ENCODE assay signal across 18 cellular contexts in the genomic region with DNA sequence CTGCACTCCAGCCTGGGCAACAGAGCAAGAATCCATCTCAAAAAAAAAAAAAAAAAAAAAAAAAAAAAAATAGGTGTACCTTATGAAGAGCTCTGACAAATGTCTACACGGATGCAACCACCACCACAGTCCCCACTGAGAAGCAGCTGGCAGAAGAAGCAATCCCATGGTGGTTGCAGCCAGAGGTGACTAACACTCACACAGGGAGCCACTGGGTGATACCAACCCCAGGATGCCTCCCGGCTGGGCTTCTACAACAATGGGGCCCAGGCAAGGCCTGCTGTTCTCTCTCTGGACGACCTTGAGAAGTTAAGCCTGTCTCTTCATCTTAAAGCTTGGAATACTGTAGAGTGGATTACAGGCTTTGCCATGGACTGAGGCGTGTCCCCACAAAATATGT.
"Had no signal": no experiment of that assay in that cellular context is flagged by ENCODE, and none has a peak within 500 bp of the region (broad histone marks: within the 10 kb centered on the region; RNA-seq: fewer than 3 reads in every experiment).

No MANE protein-coding gene starts in this region.

- DNase-seq: activated CD4-positive, alpha-beta T cell treated with anti-CD3 and anti-CD28 coated beads, Interleukin-2, amount 50 U/mL, for 4 hours; activated naive CD4-positive, alpha-beta T cell treated with anti-CD3 and anti-CD28 coated beads for 36 hours; activated naive CD8-positive, alpha-beta T cell treated with anti-CD3 and anti-CD28 coated beads, Interleukin-2, amount 50 U/mL, for 24 hours; cerebellar nuclear complex; dermis blood vessel endothelial cell; effector memory CD8-positive, alpha-beta T cell; gastrocnemius medialis; midbrain; stimulated activated CD4-positive, alpha-beta T cell treated with anti-CD3 and anti-CD28 coated beads, Interleukin-2, amount 100 ng/mL, for 48 hours; stimulated activated naive B cell treated with anti-CD40 and anti-IgM and Interleukin-4, amounts not matched to agents 10 μg/mL and 1 μg/mL and 100 μg/mL, for 72 hours; transverse colon had no signal

- H3K36me3 Mint-ChIP-seq: stimulated activated naive B cell treated with anti-CD40 and anti-IgM and Interleukin-4, amounts not matched to agents 10 μg/mL and 1 μg/mL and 100 μg/mL, for 72 hours had no signal

- H3K27me3 ChIP-seq: ascending aorta, breast epithelium, gastrocnemius medialis, transverse colon, vagina had no signal

- H3K9me3 ChIP-seq: ascending aorta, breast epithelium, gastrocnemius medialis, transverse colon, vagina had no signal

- H3K4me3 Mint-ChIP-seq: activated naive CD4-positive, alpha-beta T cell treated with anti-CD3 and anti-CD28 coated beads for 36 hours; activated naive CD8-positive, alpha-beta T cell treated with anti-CD3 and anti-CD28 coated beads, Interleukin-2, amount 50 U/mL, for 24 hours; effector memory CD8-positive, alpha-beta T cell; stimulated activated naive B cell treated with anti-CD40 and anti-IgM and Interleukin-4, amounts not matched to agents 10 μg/mL and 1 μg/mL and 100 μg/mL, for 72 hours had no signal

- ATAC-seq: activated CD4-positive, CD25-positive, alpha-beta regulatory T cell treated with anti-CD3 and anti-CD28 coated beads, Interleukin-2, amount 50 U/mL, for 24 hours; activated naive CD8-positive, alpha-beta T cell treated with anti-CD3 and anti-CD28 coated beads, Interleukin-2, amount 50 U/mL, for 24 hours; effector memory CD8-positive, alpha-beta T cell; gastrocnemius medialis; stimulated activated naive B cell treated with anti-CD40 and anti-IgM and Interleukin-4, amounts not matched to agents 10 μg/mL and 1 μg/mL and 100 μg/mL, for 72 hours had no signal

- H3K27ac Mint-ChIP-seq: activated naive CD4-positive, alpha-beta T cell treated with anti-CD3 and anti-CD28 coated beads for 36 hours; activated naive CD8-positive, alpha-beta T cell treated with anti-CD3 and anti-CD28 coated beads, Interleukin-2, amount 50 U/mL, for 24 hours; activated T-helper 2 cell treated with anti-CD3 and anti-CD28 coated beads, Interferon-gamma antibody, Interleukin-2, Interleukin-4, amounts not matched to agents 10 μg/mL and 5 μg/mL and 100 μg/mL, durations not matched to agents 14 hours and 24 hours and 36 hours; effector memory CD8-positive, alpha-beta T cell; stimulated activated naive B cell treated with anti-CD40 and anti-IgM and Interleukin-4, amounts not matched to agents 10 μg/mL and 1 μg/mL and 100 μg/mL, for 72 hours had no signal

- H3K4me3 ChIP-seq: ascending aorta, breast epithelium, gastrocnemius medialis, lung, transverse colon, vagina had no signal

- H3K36me3 ChIP-seq: ascending aorta, breast epithelium, gastrocnemius medialis, transverse colon, vagina had no signal

- H3K27ac ChIP-seq: ascending aorta, epithelial cell of prostate, gastrocnemius medialis had no signal

- H3K4me1 ChIP-seq: breast epithelium, gastrocnemius medialis had no signal

- H3K9me3 Mint-ChIP-seq: activated naive CD4-positive, alpha-beta T cell treated with anti-CD3 and anti-CD28 coated beads for 36 hours; activated naive CD8-positive, alpha-beta T cell treated with anti-CD3 and anti-CD28 coated beads, Interleukin-2, amount 50 U/mL, for 24 hours; activated T-helper 2 cell treated with anti-CD3 and anti-CD28 coated beads, Interferon-gamma antibody, Interleukin-2, Interleukin-4, amounts not matched to agents 10 μg/mL and 5 μg/mL and 100 μg/mL, durations not matched to agents 14 hours and 24 hours and 36 hours; effector memory CD8-positive, alpha-beta T cell; stimulated activated naive B cell treated with anti-CD40 and anti-IgM and Interleukin-4, amounts not matched to agents 10 μg/mL and 1 μg/mL and 100 μg/mL, for 72 hours had no signal
